Comparison of ENCODE assay signal across 10 cellular contexts in genomic region chr1:54129858-54130257, GRCh38. TPM values are rescaled to one million over a fixed set of nuclear protein-coding genes. Genes with fewer than 3 reads are reported as not detected.
"Had no signal": no experiment of that assay in that cellular context is flagged by ENCODE, and none has a peak within 500 bp of the region (broad histone marks: within the 10 kb centered on the region; RNA-seq: fewer than 3 reads in every experiment).

No MANE protein-coding gene starts in this region.

- H3K9ac ChIP-seq: KMS-11 had no signal

- H3K4me2 ChIP-seq: GM23338, KMS-11 had no signal

- DNase-seq: H7, HFFc6 had no signal

- H3K36me3 ChIP-seq: HAP-1 had no signal

- H3K27ac ChIP-seq: KMS-11 had no signal

- ATAC-seq: GM23338, HCT116 had no signal

- H2AFZ ChIP-seq: GM23338 had no signal

- H3K4me3 ChIP-seq: GM23338, HAP-1 had no signal

- FAIRE-seq: HTR-8/SVneo had no signal

- H3K9me3 ChIP-seq: HAP-1 had no signal

RNA-seq across cellular contexts. Expression of gene CDCP2, which starts 22.9 kb away (rescaled TPM):
- total RNA-seq: GM23338, H4, H7, HFFc6, HT-29 had no signal
- polyA plus RNA-seq: GM23338, IgD-negative memory B cell had no signal
